ENCODE assay signal across 8 cellular contexts in genomic region chr7:33107136-33108066, GRCh38. TPM values are rescaled to one million over a fixed set of nuclear protein-coding genes. Genes with fewer than 3 reads are reported as not detected.
DNase-seq lines count a peak whose midpoint lies in the region; ATAC-seq and TF ChIP-seq lines count a peak whose summit lies in the region.

No MANE protein-coding gene starts in this region.

- H3K27me3 ChIP-seq in heart left ventricle = no peaks in the 10 kb centered on the region
- no peaks in the 10 kb centered on the region for H3K27me3 ChIP-seq in psoas muscle (ENCODE audit: insufficient read depth in 3 of 3, low read length in 2 of 3)

- H3K36me3 ChIP-seq in heart left ventricle = peaks cover 0 to 15% (median 12%) of the 10 kb centered on the region in 9 donors
- H3K36me3 ChIP-seq in psoas muscle (ENCODE audit: insufficient read depth in 1 of 2, low read depth in 1 of 2) = peaks cover 0 to 12% of the 10 kb centered on the region in 2 donors

- peak overlapping the region; percentile 91 for H3K4me3 Mint-ChIP-seq in activated naive CD4-positive, alpha-beta T cell treated with anti-CD3 and anti-CD28 coated beads, Interleukin-2, amount 10 ng/mL, durations not matched to agents 7 days and 5 days

- TF ChIP-seq POLR2A in heart left ventricle (IDR thresholded peaks at IDR 0.05) = no peak

- peaks cover 29% of the 10 kb centered on the region for H3K27me3 Mint-ChIP-seq in activated naive CD4-positive, alpha-beta T cell treated with anti-CD3 and anti-CD28 coated beads, Interleukin-2, amount 10 ng/mL, durations not matched to agents 7 days and 5 days

- peak overlapping the region in 11 of 12 donors; percentile 70 to 97 (median 96) for H3K4me3 ChIP-seq in heart left ventricle
- H3K4me3 ChIP-seq in psoas muscle = peak overlapping the region; percentile 96

- DNase-seq in A172 (ENCODE audit: low spot score) (peak; percentile 42), EL (peak; percentile 66), NCI-H345 treated with DMSO at 0.1 percent for 48 hours (lab: John Stamatoyannopoulos, UW; ENCODE audit: unreplicated experiment) (peak; percentile 35), heart left ventricle (no peak), psoas muscle (peak in 1 of 2 donors; percentile 52)
- DNase-seq in activated naive CD4-positive, alpha-beta T cell treated with anti-CD3 and anti-CD28 coated beads, Interleukin-2, amount 10 ng/mL, durations not matched to agents 7 days and 5 days = peak; percentile 46

- peaks cover 5% of the 10 kb centered on the region for H3K36me3 Mint-ChIP-seq in activated naive CD4-positive, alpha-beta T cell treated with anti-CD3 and anti-CD28 coated beads, Interleukin-2, amount 10 ng/mL, durations not matched to agents 7 days and 5 days

- 39 to 46% (median 43%) methylated on average over 7 of the region's 7 CpGs for WGBS in heart left ventricle, 4 donors
- 41 to 50% (median 44%) methylated on average over 7 of the region's 7 CpGs for WGBS in psoas muscle, 3 donors

- peak in 11 of 12 donors; percentile 14 to 63 (median 31) for TF ChIP-seq CTCF in heart left ventricle (IDR thresholded peaks at IDR 0.05)
- TF ChIP-seq CTCF in psoas muscle (IDR thresholded peaks at IDR 0.05) = peak; percentile 26

- H3K9me3 ChIP-seq in heart left ventricle (no peaks in the 10 kb centered on the region), psoas muscle (no peaks in the 10 kb centered on the region)

- no peaks in the 10 kb centered on the region for H3K9me3 Mint-ChIP-seq in activated naive CD4-positive, alpha-beta T cell treated with anti-CD3 and anti-CD28 coated beads, Interleukin-2, amount 10 ng/mL, durations not matched to agents 7 days and 5 days

- peak overlapping the region in 7 of 12 donors; percentile 8 to 91 (median 85) for H3K27ac ChIP-seq in heart left ventricle
- H3K27ac ChIP-seq in psoas muscle = no peak overlapping the region

- peaks cover 36% of the 10 kb centered on the region for H3K4me1 Mint-ChIP-seq in activated naive CD4-positive, alpha-beta T cell treated with anti-CD3 and anti-CD28 coated beads, Interleukin-2, amount 10 ng/mL, durations not matched to agents 7 days and 5 days

- intact Hi-C loops in heart left ventricle (cut with DNase I) (loop anchor here in 7 of 10 donors (2.0 to 10.0 kb wide), 11 partner anchors 45 to 343 kb away; partner anchors contain the start of genes NT5C3A (in 3 of the 7), FKBP9 (in 1 of the 7) and KBTBD2 (in 1 of the 7)), psoas muscle (cut with DNase I) (loop anchor here (5.0 to 10.0 kb wide), 5 partner anchors 40 to 333 kb away; partner anchors contain the start of gene NT5C3A (in 1 of the 2))

- H3K4me1 ChIP-seq in heart left ventricle (peaks cover 16 to 47% (median 33%) of the 10 kb centered on the region in 12 donors), psoas muscle (peaks cover 37% of the 10 kb centered on the region)

- H3K27ac Mint-ChIP-seq in activated naive CD4-positive, alpha-beta T cell treated with anti-CD3 and anti-CD28 coated beads, Interleukin-2, amount 10 ng/mL, durations not matched to agents 7 days and 5 days = no peak overlapping the region

- CTCF ChIA-PET in activated naive CD4-positive, alpha-beta T cell treated with anti-CD3 and anti-CD28 coated beads, Interleukin-2, amount 10 ng/mL, durations not matched to agents 7 days and 5 days (lab: Charles Lee) = interaction anchor here (0.6 to 4.3 kb wide), 31 partner anchors 14 to 1674 kb away, joined by 3 to 46 read pairs (median 4); partner anchors contain the start of genes BBS9, KBTBD2 and NT5C3A

- ATAC-seq in HG02798 (IDR thresholded peaks at IDR 0.05; ENCODE audit: poor library complexity, unreplicated experiment) (peak; percentile 37), heart left ventricle (peak in 3 of 4 donors; percentile 7 to 52 (median 28)), psoas muscle (peak in 1 of 4 donors; percentile 33), HG02981 (IDR thresholded peaks at IDR 0.05; ENCODE audit: unreplicated experiment) (no peak)

RNA-seq across cellular contexts. Expression of gene RP9, which starts 1.8 kb away (rescaled TPM):
- 25.9 and 40.4 TPM in 2 replicates for total RNA-seq in A172 (2014; rRNA removed; shearing (Covaris generic))
- 10 to 100 TPM; 12.4 to 25.9 (median 18.0) TPM for total RNA-seq in heart left ventricle
- 10 to 100 TPM; 13.3 to 31.7 TPM for polyA plus RNA-seq in heart left ventricle
- total RNA-seq in psoas muscle = 10 to 100 TPM; 15.4 to 27.6 (median 16.8) TPM
- polyA plus RNA-seq in psoas muscle = 10 to 100 TPM; 23.1 to 27.0 (median 25.0) TPM

RNA-seq across cellular contexts. Expression of gene BBS9, which starts 22.0 kb away (rescaled TPM):
- 12.2 and 18.7 TPM in 2 replicates for total RNA-seq in A172 (2014; rRNA removed; shearing (Covaris generic))
- total RNA-seq in heart left ventricle (10 to 100 TPM in 8 of 9 donors, 1 to 10 TPM in 1; 8.4 to 29.3 (median 11.4) TPM), psoas muscle (1 to 10 TPM; 3.2 to 6.5 (median 4.3) TPM)
- polyA plus RNA-seq in heart left ventricle (1 to 10 TPM; 7.4 to 7.5 TPM), psoas muscle (1 to 10 TPM; 2.7 to 7.3 (median 3.3) TPM)

RNA-seq across cellular contexts. Expression of gene NT5C3A, which starts 44.8 kb away (rescaled TPM):
- 49.0 and 57.4 TPM in 2 replicates for total RNA-seq in A172 (2014; rRNA removed; shearing (Covaris generic))
- total RNA-seq in heart left ventricle (10 to 100 TPM; 13.4 to 32.2 (median 20.1) TPM), psoas muscle (10 to 100 TPM; 34.4 to 47.2 (median 42.5) TPM)
- polyA plus RNA-seq in heart left ventricle (10 to 100 TPM; 13.1 to 14.6 TPM), psoas muscle (100 to 1,000 TPM in 1 of 3 donors, 10 to 100 TPM in 2; 17.6 to 108 (median 57.3) TPM)

Comparison
In these comparisons a context has a peak if more than half of its experiments do, and no peak if none do; other contexts are left out.
1. DNase-seq: peak in A172 (single experiment), EL (single experiment), NCI-H345 treated with DMSO at 0.1 percent for 48 hours (single experiment) and activated naive CD4-positive, alpha-beta T cell treated with anti-CD3 and anti-CD28 coated beads, Interleukin-2, amount 10 ng/mL, durations not matched to agents 7 days and 5 days (single experiment); none in heart left ventricle (0 of 5).